18 cellular contexts compared by ENCODE assay signal in the genomic region with DNA sequence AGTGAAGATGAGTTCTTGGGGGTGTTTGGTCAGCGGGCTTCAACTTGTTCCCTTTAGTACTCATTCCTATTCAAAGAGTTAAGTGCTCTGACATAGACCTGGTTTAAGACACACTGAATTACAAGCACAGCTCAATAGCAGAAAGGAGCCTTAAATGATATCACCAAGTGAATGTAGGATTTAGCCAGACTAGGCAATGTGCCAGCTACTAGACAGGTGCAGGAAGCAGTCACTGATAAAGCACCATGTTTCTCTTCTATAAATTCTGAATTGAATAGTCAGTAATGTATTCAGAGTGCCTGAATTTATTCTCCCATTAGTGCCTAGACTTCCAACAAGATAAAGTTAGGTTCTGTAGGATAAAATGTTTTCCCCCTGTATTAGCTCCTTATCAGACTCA.
A peak's percentile ranks its signal among the peaks of the same experiment; 100 is the strongest.
DNase-seq lines count a peak whose midpoint lies in the region; ATAC-seq, FAIRE-seq and TF ChIP-seq lines count a peak whose summit lies in the region.
"Had no signal": no experiment of that assay in that cellular context is flagged by ENCODE, and none has a peak within 500 bp of the region (broad histone marks: within the 10 kb centered on the region; RNA-seq: fewer than 3 reads in every experiment).

No MANE protein-coding gene starts in this region.

- no peak overlapping the region for H3K4me3 ChIP-seq in astrocyte (ENCODE audit: insufficient read depth, low read depth, low read length)
- H3K4me3 ChIP-seq: uterus had no signal

- ATAC-seq in GM18868 (IDR thresholded peaks at IDR 0.05; ENCODE audit: unreplicated experiment) = no peak
- ATAC-seq: activated CD4-positive, CD25-positive, alpha-beta regulatory T cell treated with anti-CD3 and anti-CD28 coated beads, Interleukin-2, amount 50 U/mL, for 24 hours had no signal

- no peak overlapping the region for H3K4me2 ChIP-seq in astrocyte (ENCODE audit: low read length)

- H3K27ac ChIP-seq in astrocyte (ENCODE audit: low read depth, low read length) = no peak overlapping the region
- H3K27ac ChIP-seq: uterus had no signal

- H3K27me3 ChIP-seq in astrocyte (ENCODE audit: insufficient read depth, low read length) = no peaks in the 10 kb centered on the region
- H3K27me3 ChIP-seq: uterus had no signal

- no peaks in the 10 kb centered on the region for H3K27me3 Mint-ChIP-seq in astrocyte (ENCODE audit: low read depth, unreplicated experiment)
- H3K27me3 Mint-ChIP-seq: memory B cell had no signal

- H3K4me1 ChIP-seq in astrocyte (ENCODE audit: insufficient read depth, low read length) = peaks cover 2% of the 10 kb centered on the region
- H3K4me1 ChIP-seq: Caco-2, uterus had no signal

- DNase-seq in COLO668 (lab: John Stamatoyannopoulos, UW; ENCODE audit: unreplicated experiment) = peak; percentile 69
- peak; percentile 93 for DNase-seq in NCI-H1092 treated with DMSO at 0.1 percent for 48 hours (lab: John Stamatoyannopoulos, UW)
- peak; percentile 62 for DNase-seq in NCI-H2171 treated with DMSO at 0.1 percent for 48 hours (lab: John Stamatoyannopoulos, UW)
- DNase-seq in astrocyte (ENCODE audit: low read depth) = no peak
- no peak for DNase-seq in AML-193 (lab: John Stamatoyannopoulos, UW)
- no peak for DNase-seq in NCI-H2227 treated with DMSO at 0.1 percent for 48 hours (lab: John Stamatoyannopoulos, UW)
- no peak for DNase-seq in NK-92 (lab: John Stamatoyannopoulos, UW; ENCODE audit: unreplicated experiment)
- DNase-seq: ACHN, activated gamma-delta T cell, aorta, Caco-2, cortex of kidney, NCI-H446 treated with DMSO at 0.1 percent for 48 hours, T-helper 1 cell, uterus had no signal

- H2AFZ ChIP-seq in astrocyte (ENCODE audit: low read depth, low read length) = no peak overlapping the region

- no peaks in the 10 kb centered on the region for H3K36me3 ChIP-seq in astrocyte (ENCODE audit: insufficient read depth, low read length)
- H3K36me3 ChIP-seq: uterus had no signal

- no peaks in the 10 kb centered on the region for H3K9me3 Mint-ChIP-seq in astrocyte (ENCODE audit: unreplicated experiment)
- H3K9me3 Mint-ChIP-seq: memory B cell had no signal

- no peak overlapping the region for H3K9ac ChIP-seq in astrocyte (ENCODE audit: low read length)

- TF ChIP-seq CTCF in astrocyte (IDR thresholded peaks at IDR 0.05; ENCODE audit: insufficient read depth, low read depth, low read length) = no peak

- H3K4me3 Mint-ChIP-seq in astrocyte (ENCODE audit: unreplicated experiment) = no peak overlapping the region
- H3K4me3 Mint-ChIP-seq: memory B cell had no signal

- H3K27ac Mint-ChIP-seq in astrocyte (ENCODE audit: unreplicated experiment) = no peak overlapping the region
- H3K27ac Mint-ChIP-seq: memory B cell had no signal

- FAIRE-seq in astrocyte (lab: Jason Lieb, UNC) = peak; percentile 23

- H4K20me1 ChIP-seq in astrocyte (ENCODE audit: insufficient read depth, low read length) = no peaks in the 10 kb centered on the region

- H3K4me1 Mint-ChIP-seq in astrocyte (ENCODE audit: low read depth, unreplicated experiment) = peaks cover 6% of the 10 kb centered on the region

- no peaks in the 10 kb centered on the region for H3K36me3 Mint-ChIP-seq in astrocyte (ENCODE audit: low read depth, unreplicated experiment)
- H3K36me3 Mint-ChIP-seq: memory B cell had no signal

- H3K9me3 ChIP-seq in astrocyte (ENCODE audit: insufficient read depth, low read depth, low read length) = no peaks in the 10 kb centered on the region
- H3K9me3 ChIP-seq: Caco-2, uterus had no signal

- H3K79me2 ChIP-seq in astrocyte (ENCODE audit: insufficient read depth, low read length) = no peaks in the 10 kb centered on the region

Comparison
In these comparisons a context has a peak if more than half of its experiments do, and no peak if none do; other contexts are left out.
1. DNase-seq: peak in COLO668 (single experiment), NCI-H1092 treated with DMSO at 0.1 percent for 48 hours (single experiment) and NCI-H2171 treated with DMSO at 0.1 percent for 48 hours (single experiment); none in astrocyte (single experiment), AML-193 (0 of 2), NCI-H2227 treated with DMSO at 0.1 percent for 48 hours (single experiment) and NK-92 (single experiment).